In genomic region chr6:149716584-149716983, GRCh38 we compare ENCODE assay signal across 8 cellular contexts. TPM values are rescaled to one million over a fixed set of nuclear protein-coding genes. Genes with fewer than 3 reads are reported as not detected.
DNase-seq lines count a peak whose midpoint lies in the region; ATAC-seq and TF ChIP-seq lines count a peak whose summit lies in the region.

No MANE protein-coding gene starts in this region.

- DNase-seq in A172 (ENCODE audit: low spot score) = peak; percentile 1
- DNase-seq in HAP-1 (ENCODE audit: low spot score in 2 of 2) = peak in 1 of 2 experiments; percentile 79
- peak; percentile 45 for DNase-seq in adipocyte (ENCODE audit: low read depth)
- no peak for DNase-seq in right lobe of liver
- no peak for DNase-seq in NK-92 treated with Interleukin-12 subunit alpha and Interleukin-12 subunit beta, amount 100 ng/mL, for 24 hours (lab: John Stamatoyannopoulos, UW)
- DNase-seq in NCI-H2081 treated with DMSO at 0.1 percent for 48 hours (lab: John Stamatoyannopoulos, UW) = no peak
- DNase-seq in amniotic stem cell (lab: John Stamatoyannopoulos, UW) = no peak
- DNase-seq in stimulated activated CD4-positive, alpha-beta T cell treated with anti-CD3 and anti-CD28 coated beads, Interleukin-2, amount 100 ng/mL, for 24 hours = no peak

- H3K9ac ChIP-seq in adipocyte (ENCODE audit: low read length) = peak overlapping the region; percentile 95

- no peak for TF ChIP-seq CTCF in right lobe of liver (IDR thresholded peaks at IDR 0.05)

- H3K4me3 ChIP-seq in HAP-1 (peak overlapping the region; percentile 99), adipocyte (ENCODE audit: low read length) (peak overlapping the region; percentile 93), right lobe of liver (peak overlapping the region; percentile 73 to 83 (median 77))

- ATAC-seq in right lobe of liver = no peak

- peak overlapping the region in 2 of 3 donors; percentile 98 for H3K27ac ChIP-seq in right lobe of liver

- H3K27me3 ChIP-seq in HAP-1 (ENCODE audit: low read depth) = no peaks in the 10 kb centered on the region
- H3K27me3 ChIP-seq in adipocyte (replicated peaks; ENCODE audit: control insufficient read depth, insufficient read depth, low read length) = no peaks in the 10 kb centered on the region
- no peaks in the 10 kb centered on the region for H3K27me3 ChIP-seq in right lobe of liver

- in situ Hi-C loops in HAP-1 (cut with MboI; ENCODE audit: low sequenced_read_pairs) = loop anchor here (10.0 kb wide), 1 partner anchor 208 kb away; the partner anchor contains the start of gene RAET1G

- H3K9me3 ChIP-seq in HAP-1 (no peaks in the 10 kb centered on the region), adipocyte (ENCODE audit: control insufficient read depth, low read length) (no peaks in the 10 kb centered on the region), right lobe of liver (no peaks in the 10 kb centered on the region)

- H3K36me3 ChIP-seq in HAP-1 (replicated peaks) (peaks cover 9% of the 10 kb centered on the region), adipocyte (ENCODE audit: control insufficient read depth, insufficient read depth, low read length, severe bottlenecking) (peaks cover 2% of the 10 kb centered on the region), right lobe of liver (no peaks in the 10 kb centered on the region)

- intact Hi-C loops in right lobe of liver (cut with DNase I) = no loop called here

- WGBS in right lobe of liver (ENCODE audit: insufficient coverage, low coverage, low lambda C conversion rate, missing lambda C conversion rate) = 3% methylated on average over 3 of the region's 3 CpGs

- TF ChIP-seq POLR2A in right lobe of liver (IDR thresholded peaks at IDR 0.05) = no peak

- H3K4me1 ChIP-seq in HAP-1 (peaks cover 11% of the 10 kb centered on the region), adipocyte (ENCODE audit: control insufficient read depth, insufficient read depth, low read length) (peaks cover 18% of the 10 kb centered on the region), right lobe of liver (peaks cover 0 to 12% (median 4%) of the 10 kb centered on the region in 4 donors)

RNA-seq across cellular contexts. Expression of gene LATS1, which starts 1.3 kb away (rescaled TPM):
- 15.9 and 17.7 TPM in 2 replicates for total RNA-seq in A172 (2014; rRNA removed; shearing (Covaris generic))
- 10 to 100 TPM in 5 of 6 experiments, 1 to 10 TPM in 1; 9.5 to 16.6 (median 10.9) TPM for total RNA-seq in right lobe of liver

RNA-seq across cellular contexts. Expression of gene NUP43, which starts 29.7 kb away (rescaled TPM):
- 103 and 115 TPM in 2 replicates for total RNA-seq in A172 (2014; rRNA removed; shearing (Covaris generic))
- 10 to 100 TPM in 5 of 6 experiments, 1 to 10 TPM in 1; 8.8 to 15.9 (median 12.1) TPM for total RNA-seq in right lobe of liver

RNA-seq across cellular contexts. Expression of gene PCMT1, which starts 33.0 kb away (rescaled TPM):
- total RNA-seq in A172 (2014; rRNA removed; shearing (Covaris generic)) = 184 and 205 TPM in 2 replicates
- 10 to 100 TPM; 40.7 to 84.5 (median 47.7) TPM for total RNA-seq in right lobe of liver

Comparison
In these comparisons a context has a peak if more than half of its experiments do, and no peak if none do; other contexts are left out.
1. DNase-seq: peak in A172 (single experiment) and adipocyte (single experiment); none in right lobe of liver (0 of 3), NK-92 treated with Interleukin-12 subunit alpha and Interleukin-12 subunit beta, amount 100 ng/mL, for 24 hours (single experiment), NCI-H2081 treated with DMSO at 0.1 percent for 48 hours (single experiment), amniotic stem cell (single experiment) and stimulated activated CD4-positive, alpha-beta T cell treated with anti-CD3 and anti-CD28 coated beads, Interleukin-2, amount 100 ng/mL, for 24 hours (0 of 2).
2. Peak in every context shown above with its lines, with median percentiles within 50 percentile points of each other: H3K4me3 ChIP-seq.